Comparison of ENCODE assay signal across 1 cellular context in the genomic region with DNA sequence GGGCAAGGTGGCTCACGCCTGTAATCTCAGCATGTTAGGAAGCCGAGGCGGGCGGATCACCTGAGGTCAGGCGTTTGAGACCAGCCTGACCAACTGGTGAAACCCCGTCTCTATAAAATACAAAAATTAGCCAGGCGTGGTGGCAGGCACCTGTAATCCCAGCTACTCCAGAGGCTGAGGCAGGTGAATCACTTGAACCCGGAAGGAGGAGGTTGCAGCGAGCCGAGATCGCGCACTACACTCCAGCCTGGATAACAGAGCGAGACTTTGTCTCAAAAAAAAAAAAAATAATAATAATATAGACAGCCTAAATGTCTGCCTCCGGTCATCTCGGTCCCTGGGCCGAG.
TF ChIP-seq lines count a peak whose summit lies in the region.

No MANE protein-coding gene starts in this region.

TF ChIP-seq in SK-N-SH, 30 proteins besides CTCF, POLR2A, EP300 and RAD21:
- TF ChIP-seq ELF1 (IDR thresholded peaks at IDR 0.05) = peak; percentile 39; the same call in 1 of the 2 replicates
